11 cellular contexts compared by ENCODE assay signal in genomic region chr4:26105815-26106699, GRCh38.
DNase-seq lines count a peak whose midpoint lies in the region; ATAC-seq and TF ChIP-seq lines count a peak whose summit lies in the region.
"Had no signal": no experiment of that assay in that cellular context is flagged by ENCODE, and none has a peak within 500 bp of the region (broad histone marks: within the 10 kb centered on the region; RNA-seq: fewer than 3 reads in every experiment).

No MANE protein-coding gene starts in this region.

- in situ Hi-C loops in SK-MEL-5 (cut with HindIII; ENCODE audit: low pct_unique_long_range_greater_than_20kb, low sequenced_read_pairs) (no loop called here), gastrocnemius medialis (cut with MboI; ENCODE audit: low sequenced_read_pairs in 4 of 4) (no loop called here)

- TF ChIP-seq POLR2A in gastrocnemius medialis (IDR thresholded peaks at IDR 0.05) (no peak), erythroblast (IDR thresholded peaks at IDR 0.05; ENCODE audit: low read length) (no peak), testis (IDR thresholded peaks at IDR 0.05) (no peak)

- no peaks in the 10 kb centered on the region for H3K36me3 ChIP-seq in gastrocnemius medialis
- H3K36me3 ChIP-seq in testis (ENCODE audit: low read depth, missing control alignments), result no peaks in the 10 kb centered on the region
- H3K36me3 ChIP-seq: upper lobe of left lung had no signal

- H3K4me1 ChIP-seq in gastrocnemius medialis, result peaks cover 14 to 15% of the 10 kb centered on the region in 2 donors
- no peaks in the 10 kb centered on the region for H3K4me1 ChIP-seq in testis

- ATAC-seq in GM18868 (IDR thresholded peaks at IDR 0.05; ENCODE audit: unreplicated experiment) (peak; percentile 77), gastrocnemius medialis (peak; percentile 87 to 92), GM19328 (IDR thresholded peaks at IDR 0.05; ENCODE audit: unreplicated experiment) (no peak), HG03039 (IDR thresholded peaks at IDR 0.05; ENCODE audit: unreplicated experiment) (no peak)

- 85 to 89% methylated on average over 7 of the region's 7 CpGs for WGBS in testis, 2 donors

- H3K4me3 ChIP-seq in fibroblast of mammary gland (ENCODE audit: control insufficient read depth, low read depth, low read length), result no peak overlapping the region
- no peak overlapping the region for H3K4me3 ChIP-seq in gastrocnemius medialis
- no peak overlapping the region for H3K4me3 ChIP-seq in testis
- H3K4me3 ChIP-seq: upper lobe of left lung had no signal

- intact Hi-C loops in gastrocnemius medialis (cut with DNase I; ENCODE audit: low total_unique reads) (no loop called here), testis (cut with DNase I; ENCODE audit: low total_unique reads) (no loop called here)

- peak overlapping the region; percentile 43 to 66 (median 62) for H3K27ac ChIP-seq in gastrocnemius medialis
- H3K27ac ChIP-seq in testis, result peak overlapping the region in 1 of 2 donors; percentile 2

- H3K9me3 ChIP-seq in gastrocnemius medialis (no peaks in the 10 kb centered on the region), testis (no peaks in the 10 kb centered on the region)
- H3K9me3 ChIP-seq: upper lobe of left lung had no signal

- H3K27me3 ChIP-seq in gastrocnemius medialis (no peaks in the 10 kb centered on the region), testis (no peaks in the 10 kb centered on the region)
- H3K27me3 ChIP-seq: upper lobe of left lung had no signal

- DNase-seq in SK-MEL-5 (ENCODE audit: low read depth, low spot score), result peak; percentile 34
- DNase-seq in fibroblast of mammary gland (ENCODE audit: low read depth), result peak; percentile 83
- DNase-seq in gastrocnemius medialis, result no peak
- DNase-seq in erythroblast (lab: John Stamatoyannopoulos, UW), result no peak
- no peak for DNase-seq in testis
- DNase-seq: DND-41, KBM-7, upper lobe of left lung had no signal

- no peak for TF ChIP-seq CTCF in fibroblast of mammary gland (conservative IDR thresholded peaks at IDR 0.05; ENCODE audit: control insufficient read depth, insufficient read depth, low read depth, low read length)
- TF ChIP-seq CTCF in gastrocnemius medialis (IDR thresholded peaks at IDR 0.05 in 4 of 5, conservative IDR thresholded peaks at IDR 0.05 in 1 of 5), result no peak
- TF ChIP-seq CTCF in testis (IDR thresholded peaks at IDR 0.05), result no peak

Comparison
In these comparisons a context has a peak if more than half of its experiments do, and no peak if none do; other contexts are left out.
1. ATAC-seq: peak in GM18868 (single experiment) and gastrocnemius medialis (2 of 2); none in GM19328 (single experiment) and HG03039 (single experiment).
2. DNase-seq: peak in SK-MEL-5 (single experiment) and fibroblast of mammary gland (single experiment); none in gastrocnemius medialis (0 of 2), erythroblast (0 of 2) and testis (single experiment).